In the genomic region with DNA sequence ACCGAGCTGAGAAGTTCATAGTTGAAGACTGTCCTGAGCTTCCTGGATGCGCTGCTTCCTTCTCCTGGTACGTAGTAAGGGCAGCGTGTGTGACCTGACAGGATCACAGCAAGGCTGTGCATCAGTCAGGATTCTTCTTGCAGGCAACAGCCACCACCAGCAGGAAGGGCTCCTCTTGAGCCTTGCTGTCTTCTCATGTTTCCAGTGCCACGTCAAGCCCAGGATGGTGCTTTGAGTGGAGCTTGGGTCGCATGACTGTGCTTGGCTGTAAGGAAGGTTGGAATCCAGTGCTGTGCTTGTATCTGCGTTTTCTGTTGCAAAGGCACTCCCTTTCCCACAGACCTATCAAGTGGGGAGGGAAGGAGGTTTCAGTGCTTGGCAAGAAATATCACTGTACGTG, we compare ENCODE assay signal across 16 cellular contexts.
DNase-seq lines count a peak whose midpoint lies in the region; FAIRE-seq lines count a peak whose summit lies in the region.
"Had no signal": no experiment of that assay in that cellular context is flagged by ENCODE, and none has a peak within 500 bp of the region (broad histone marks: within the 10 kb centered on the region; RNA-seq: fewer than 3 reads in every experiment).

No MANE protein-coding gene starts in this region.

- peak; percentile 91 for FAIRE-seq in urothelium cell line (lab: Jason Lieb, UNC)
- FAIRE-seq: A204.1, GM12878, GM18507 had no signal

- peak; percentile 47 for DNase-seq in activated CD8-positive, alpha-beta memory T cell treated with anti-CD3 and anti-CD28 coated beads for 24 hours
- DNase-seq in activated CD8-positive, alpha-beta memory T cell treated with anti-CD3 and anti-CD28 coated beads, Interleukin-2, amount 50 U/mL, for 4 hours, result no peak
- DNase-seq in NCI-H2029 treated with DMSO at 0.1 percent for 48 hours (lab: John Stamatoyannopoulos, UW) (peak; percentile 16), NCI-H510A treated with DMSO at 0.1 percent for 48 hours (lab: John Stamatoyannopoulos, UW) (peak; percentile 47), urothelium cell line (ENCODE audit: low spot score) (no peak), ecto neural progenitor cell (ENCODE audit: low spot score) (no peak)
- DNase-seq in activated CD4-positive, CD25-positive, alpha-beta regulatory T cell treated with anti-CD3 and anti-CD28 coated beads, Interleukin-2, amount 50 U/mL, for 72 hours, result no peak
- DNase-seq: C1 segment of cervical spinal cord; Calu3; CD4-positive, alpha-beta T cell; DMS79; GM23248; H7 had no signal

Comparison
In these comparisons a context has a peak if more than half of its experiments do, and no peak if none do; other contexts are left out.
1. DNase-seq: peak in activated CD8-positive, alpha-beta memory T cell treated with anti-CD3 and anti-CD28 coated beads for 24 hours (single experiment), NCI-H2029 treated with DMSO at 0.1 percent for 48 hours (single experiment) and NCI-H510A treated with DMSO at 0.1 percent for 48 hours (single experiment); none in activated CD8-positive, alpha-beta memory T cell treated with anti-CD3 and anti-CD28 coated beads, Interleukin-2, amount 50 U/mL, for 4 hours (single experiment), urothelium cell line (single experiment), activated CD4-positive, CD25-positive, alpha-beta regulatory T cell treated with anti-CD3 and anti-CD28 coated beads, Interleukin-2, amount 50 U/mL, for 72 hours (single experiment) and ecto neural progenitor cell (single experiment).